In genomic region chr9:92786298-92786697, GRCh38 we compare ENCODE assay signal across 5 cellular contexts.
TF ChIP-seq lines count a peak whose summit lies in the region.

No MANE protein-coding gene starts in this region.

TF ChIP-seq in SK-N-SH treated with all-trans-retinoic acid at 6 μM for 48 hours, 23 proteins besides CTCF, POLR2A, EP300 and RAD21:
- TF ChIP-seq CREB5 (CRISPR knock-in tag; IDR thresholded peaks at IDR 0.05; ENCODE audit: low read depth) = no peak
- peak; percentile 75 for TF ChIP-seq ZFP30 (CRISPR knock-in tag; IDR thresholded peaks at IDR 0.05)

TF ChIP-seq in SK-N-SH, 30 proteins besides CTCF, POLR2A, EP300 and RAD21:
- TF ChIP-seq, protein P1, sequence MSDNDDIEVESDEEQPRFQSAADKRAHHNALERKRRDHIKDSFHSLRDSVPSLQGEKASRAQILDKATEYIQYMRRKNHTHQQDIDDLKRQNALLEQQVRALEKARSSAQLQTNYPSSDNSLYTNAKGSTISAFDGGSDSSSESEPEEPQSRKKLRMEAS (IDR thresholded peaks at IDR 0.05; ENCODE audit: low read depth) = no peak
- TF ChIP-seq GABPA (IDR thresholded peaks at IDR 0.05; ENCODE audit: low read depth) (no peak), SIN3A (IDR thresholded peaks at IDR 0.05; ENCODE audit: borderline replicate concordance, low read depth, low read length) (no peak), USF1 (IDR thresholded peaks at IDR 0.05; ENCODE audit: borderline replicate concordance, low read depth) (no peak), TEAD4 (IDR thresholded peaks at IDR 0.05; ENCODE audit: borderline replicate concordance, insufficient read depth) (no peak)
- TF ChIP-seq, protein P2, sequence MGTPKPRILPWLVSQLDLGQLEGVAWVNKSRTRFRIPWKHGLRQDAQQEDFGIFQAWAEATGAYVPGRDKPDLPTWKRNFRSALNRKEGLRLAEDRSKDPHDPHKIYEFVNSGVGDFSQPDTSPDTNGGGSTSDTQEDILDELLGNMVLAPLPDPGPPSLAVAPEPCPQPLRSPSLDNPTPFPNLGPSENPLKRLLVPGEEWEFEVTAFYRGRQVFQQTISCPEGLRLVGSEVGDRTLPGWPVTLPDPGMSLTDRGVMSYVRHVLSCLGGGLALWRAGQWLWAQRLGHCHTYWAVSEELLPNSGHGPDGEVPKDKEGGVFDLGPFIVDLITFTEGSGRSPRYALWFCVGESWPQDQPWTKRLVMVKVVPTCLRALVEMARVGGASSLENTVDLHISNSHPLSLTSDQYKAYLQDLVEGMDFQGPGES (IDR thresholded peaks at IDR 0.05; ENCODE audit: low read depth, low read length) = no peak

TF ChIP-seq in A549, 52 proteins besides CTCF, POLR2A, EP300 and RAD21 (continues in another document):
- no peak for TF ChIP-seq HOXA7 (CRISPR knock-in tag; IDR thresholded peaks at IDR 0.05)
- no peak for TF ChIP-seq CHD4 (IDR thresholded peaks at IDR 0.05; ENCODE audit: borderline replicate concordance)
- TF ChIP-seq RFX5 (IDR thresholded peaks at IDR 0.05) = no peak
- no peak for TF ChIP-seq FOSB (CRISPR knock-in tag; IDR thresholded peaks at IDR 0.05)
- no peak for TF ChIP-seq MAFK (IDR thresholded peaks at IDR 0.05; ENCODE audit: partially characterized antibody)
- no peak for TF ChIP-seq RNF2 (IDR thresholded peaks at IDR 0.05; ENCODE audit: borderline replicate concordance, low read depth)
- no peak for TF ChIP-seq ESRRA (IDR thresholded peaks at IDR 0.05; ENCODE audit: borderline replicate concordance, low read length)
- no peak for TF ChIP-seq ELK1 (IDR thresholded peaks at IDR 0.05; ENCODE audit: low read depth, low read length)
- no peak for TF ChIP-seq RCOR1 (IDR thresholded peaks at IDR 0.05; ENCODE audit: low read depth, low read length)
- TF ChIP-seq REST (IDR thresholded peaks at IDR 0.05) = no peak
- TF ChIP-seq JUNB (IDR thresholded peaks at IDR 0.05) = no peak
- no peak for TF ChIP-seq ZSCAN20 (CRISPR knock-in tag; IDR thresholded peaks at IDR 0.05)
- TF ChIP-seq, protein P3, sequence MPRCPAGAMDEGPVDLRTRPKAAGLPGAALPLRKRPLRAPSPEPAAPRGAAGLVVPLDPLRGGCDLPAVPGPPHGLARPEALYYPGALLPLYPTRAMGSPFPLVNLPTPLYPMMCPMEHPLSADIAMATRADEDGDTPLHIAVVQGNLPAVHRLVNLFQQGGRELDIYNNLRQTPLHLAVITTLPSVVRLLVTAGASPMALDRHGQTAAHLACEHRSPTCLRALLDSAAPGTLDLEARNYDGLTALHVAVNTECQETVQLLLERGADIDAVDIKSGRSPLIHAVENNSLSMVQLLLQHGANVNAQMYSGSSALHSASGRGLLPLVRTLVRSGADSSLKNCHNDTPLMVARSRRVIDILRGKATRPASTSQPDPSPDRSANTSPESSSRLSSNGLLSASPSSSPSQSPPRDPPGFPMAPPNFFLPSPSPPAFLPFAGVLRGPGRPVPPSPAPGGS (IDR thresholded peaks at IDR 0.05) = no peak
- no peak for TF ChIP-seq HDAC2 (IDR thresholded peaks at IDR 0.05)
- no peak for TF ChIP-seq ZNF302 (CRISPR knock-in tag; IDR thresholded peaks at IDR 0.05)

TF ChIP-seq in HEK293, 187 proteins besides CTCF, POLR2A, EP300 and RAD21:
- TF ChIP-seq ZNF157 (tag by site-specific recombination; IDR thresholded peaks at IDR 0.05) (no peak), SETDB1 (IDR thresholded peaks at IDR 0.05; ENCODE audit: insufficient read length, low read length) (peak; percentile 63)

TF ChIP-seq in K562, 482 proteins besides CTCF, POLR2A, EP300 and RAD21:
- TF ChIP-seq CBX3 (IDR thresholded peaks at IDR 0.05; ENCODE audit: borderline replicate concordance in 1 of 2, low read length in 2 of 2) (0 out of 3 replicates have a peak, but pooled peaks of 1 of the 2 experiments have one; percentile 22), ZNF583 (CRISPR knock-in tag; IDR thresholded peaks at IDR 0.05) (peak; percentile 75; the same call in 1 of the 2 replicates), TRIM24 (IDR thresholded peaks at IDR 0.05) (0 out of 4 replicates have a peak, but pooled peaks of 1 of the 2 experiments have one; percentile 18), TRIM28 (IDR thresholded peaks at IDR 0.05) (peak; percentile 61; the same call in 1 of the 2 replicates), ZNF431 (CRISPR knock-in tag; IDR thresholded peaks at IDR 0.05) (no peak), CHCHD3 (CRISPR knock-in tag; IDR thresholded peaks at IDR 0.05) (no peak), ZNF133 (CRISPR knock-in tag; IDR thresholded peaks at IDR 0.05) (no peak)
- TF ChIP-seq, protein P4, sequence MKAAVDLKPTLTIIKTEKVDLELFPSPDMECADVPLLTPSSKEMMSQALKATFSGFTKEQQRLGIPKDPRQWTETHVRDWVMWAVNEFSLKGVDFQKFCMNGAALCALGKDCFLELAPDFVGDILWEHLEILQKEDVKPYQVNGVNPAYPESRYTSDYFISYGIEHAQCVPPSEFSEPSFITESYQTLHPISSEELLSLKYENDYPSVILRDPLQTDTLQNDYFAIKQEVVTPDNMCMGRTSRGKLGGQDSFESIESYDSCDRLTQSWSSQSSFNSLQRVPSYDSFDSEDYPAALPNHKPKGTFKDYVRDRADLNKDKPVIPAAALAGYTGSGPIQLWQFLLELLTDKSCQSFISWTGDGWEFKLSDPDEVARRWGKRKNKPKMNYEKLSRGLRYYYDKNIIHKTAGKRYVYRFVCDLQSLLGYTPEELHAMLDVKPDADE (conservative IDR thresholded peaks at IDR 0.05; ENCODE audit: control insufficient read depth, low read depth, low read length) = no peak
- TF ChIP-seq, protein P5, sequence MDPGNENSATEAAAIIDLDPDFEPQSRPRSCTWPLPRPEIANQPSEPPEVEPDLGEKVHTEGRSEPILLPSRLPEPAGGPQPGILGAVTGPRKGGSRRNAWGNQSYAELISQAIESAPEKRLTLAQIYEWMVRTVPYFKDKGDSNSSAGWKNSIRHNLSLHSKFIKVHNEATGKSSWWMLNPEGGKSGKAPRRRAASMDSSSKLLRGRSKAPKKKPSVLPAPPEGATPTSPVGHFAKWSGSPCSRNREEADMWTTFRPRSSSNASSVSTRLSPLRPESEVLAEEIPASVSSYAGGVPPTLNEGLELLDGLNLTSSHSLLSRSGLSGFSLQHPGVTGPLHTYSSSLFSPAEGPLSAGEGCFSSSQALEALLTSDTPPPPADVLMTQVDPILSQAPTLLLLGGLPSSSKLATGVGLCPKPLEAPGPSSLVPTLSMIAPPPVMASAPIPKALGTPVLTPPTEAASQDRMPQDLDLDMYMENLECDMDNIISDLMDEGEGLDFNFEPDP (CRISPR knock-in tag; IDR thresholded peaks at IDR 0.05) = no peak
